1 cellular context compared by ENCODE assay signal in genomic region chr18:62678847-62679535, GRCh38.
TF ChIP-seq lines count a peak whose summit lies in the region.

No MANE protein-coding gene starts in this region.

TF ChIP-seq in HepG2, 621 proteins besides CTCF, POLR2A, EP300 and RAD21 (continued from another document and continues in another):
- TF ChIP-seq NFAT5 (CRISPR knock-in tag; IDR thresholded peaks at IDR 0.05) (no peak), AHDC1 (CRISPR knock-in tag; IDR thresholded peaks at IDR 0.05; ENCODE audit: borderline replicate concordance) (peak; percentile 38; the same call in 1 of the 2 replicates), ARID5B (CRISPR knock-in tag; IDR thresholded peaks at IDR 0.05) (peak; percentile 47), DZIP1 (CRISPR knock-in tag; IDR thresholded peaks at IDR 0.05) (no peak), ZFP82 (CRISPR knock-in tag; IDR thresholded peaks at IDR 0.05; ENCODE audit: borderline replicate concordance) (no peak), MED1 (CRISPR knock-in tag; IDR thresholded peaks at IDR 0.05) (peak; percentile 30; the same call in 1 of the 2 replicates), ZSCAN30 (CRISPR knock-in tag; IDR thresholded peaks at IDR 0.05) (no peak), SP5 (CRISPR knock-in tag; IDR thresholded peaks at IDR 0.05; ENCODE audit: borderline replicate concordance, low read depth) (no peak), NR0B2 (CRISPR knock-in tag; IDR thresholded peaks at IDR 0.05) (no peak), ZNF710 (CRISPR knock-in tag; IDR thresholded peaks at IDR 0.05; ENCODE audit: borderline replicate concordance) (0 out of 2 replicates have a peak, but pooled peaks have one; percentile 21), ZSCAN20 (CRISPR knock-in tag; IDR thresholded peaks at IDR 0.05; ENCODE audit: borderline replicate concordance) (no peak), TCF7 (IDR thresholded peaks at IDR 0.05; ENCODE audit: low read depth) (peak; percentile 69; the same call in 1 of the 2 replicates), ZNF557 (CRISPR knock-in tag; IDR thresholded peaks at IDR 0.05) (no peak), ETV5 (CRISPR knock-in tag; IDR thresholded peaks at IDR 0.05; ENCODE audit: borderline replicate concordance) (peak; percentile 63; the same call in 1 of the 2 replicates), SOX5 (CRISPR knock-in tag; IDR thresholded peaks at IDR 0.05; ENCODE audit: borderline replicate concordance) (peak; percentile 90), MBNL3 (CRISPR knock-in tag; conservative IDR thresholded peaks at IDR 0.05) (no peak), PHB2 (IDR thresholded peaks at IDR 0.05; ENCODE audit: partially characterized antibody) (no peak), ZNF18 (CRISPR knock-in tag; IDR thresholded peaks at IDR 0.05; ENCODE audit: insufficient replicate concordance) (no peak), PAXIP1 (CRISPR knock-in tag; conservative IDR thresholded peaks at IDR 0.05) (peak; percentile 45; the same call in 1 of the 2 replicates), FOXA3 (CRISPR knock-in tag; IDR thresholded peaks at IDR 0.05) (peak; percentile 56; the same call in 1 of the 2 replicates), TFAP4 (IDR thresholded peaks at IDR 0.05; ENCODE audit: borderline replicate concordance, low read depth) (no peak), ZNF382 (CRISPR knock-in tag; IDR thresholded peaks at IDR 0.05; ENCODE audit: borderline replicate concordance) (no peak), STAT5B (CRISPR knock-in tag; IDR thresholded peaks at IDR 0.05) (no peak)
